In genomic region chr19:8455018-8455417, GRCh38 we compare ENCODE assay signal across 35 cellular contexts. TPM values are rescaled to one million over a fixed set of nuclear protein-coding genes. Genes with fewer than 3 reads are reported as not detected.
DNase-seq lines count a peak whose midpoint lies in the region; ATAC-seq and TF ChIP-seq lines count a peak whose summit lies in the region.
"Had no signal": no experiment of that assay in that cellular context is flagged by ENCODE, and none has a peak within 500 bp of the region (broad histone marks: within the 10 kb centered on the region; RNA-seq: fewer than 3 reads in every experiment).

No MANE protein-coding gene starts in this region.

- H3K27me3 Mint-ChIP-seq in activated T-cell treated with anti-CD3 and anti-CD28 coated beads, Interleukin-2, amount 50 U/mL, for 24 hours, result no peaks in the 10 kb centered on the region
- no peaks in the 10 kb centered on the region for H3K27me3 Mint-ChIP-seq in endodermal cell (ENCODE audit: insufficient read depth)
- H3K27me3 Mint-ChIP-seq: stimulated activated naive CD8-positive, alpha-beta T cell treated with anti-CD3 and anti-CD28 coated beads, Interleukin-15, amount 100 ng/mL, for 72 hours had no signal

- WGBS in endodermal cell (ENCODE audit: insufficient coverage in 1 of 2, insufficient read length in 1 of 2), 2 experiments, result 82% methylated on average over 2 of the region's 5 CpGs; no CpG with 5 or more reads in 1 of the 2 experiments

- no peaks in the 10 kb centered on the region for H3K9me3 Mint-ChIP-seq in activated T-cell treated with anti-CD3 and anti-CD28 coated beads, Interleukin-2, amount 50 U/mL, for 24 hours
- no peaks in the 10 kb centered on the region for H3K9me3 Mint-ChIP-seq in endodermal cell
- no peaks in the 10 kb centered on the region for H3K9me3 Mint-ChIP-seq in stimulated activated effector memory CD8-positive, alpha-beta T cell treated with anti-CD3 and anti-CD28 coated beads, Interleukin-12 subunit alpha, Interleukin-12 subunit beta, amount 100 ng/mL, for 72 hours
- H3K9me3 Mint-ChIP-seq: activated T-cell treated with anti-CD3 and anti-CD28 coated beads, Interleukin-2, amount 50 U/mL, for 4 hours; stimulated activated naive CD8-positive, alpha-beta T cell treated with anti-CD3 and anti-CD28 coated beads, Interleukin-15, amount 100 ng/mL, for 72 hours had no signal

- H3K9ac ChIP-seq in endodermal cell (ENCODE audit: extremely low read depth, low read length, poor library complexity, severe bottlenecking), result no peak overlapping the region

- H3K9me3 ChIP-seq in HEK293 (ENCODE audit: control insufficient read depth, insufficient read depth, low read depth, low read length) (no peaks in the 10 kb centered on the region), endodermal cell (ENCODE audit: control insufficient read depth, low read length) (no peaks in the 10 kb centered on the region)
- H3K9me3 ChIP-seq: A549, ascending aorta, esophagus squamous epithelium, psoas muscle, SJCRH30, thyroid gland had no signal

- H3K4me3 ChIP-seq in HEK293 (ENCODE audit: low read depth, low read length) (no peak overlapping the region), endodermal cell (ENCODE audit: low read length) (no peak overlapping the region)
- H3K4me3 ChIP-seq: A549, ascending aorta, cardiac muscle cell, esophagus squamous epithelium, psoas muscle, SJCRH30, thyroid gland had no signal

- H3K4me3 Mint-ChIP-seq in activated T-cell treated with anti-CD3 and anti-CD28 coated beads, Interleukin-2, amount 50 U/mL, for 24 hours, result no peak overlapping the region
- no peak overlapping the region for H3K4me3 Mint-ChIP-seq in endodermal cell
- no peak overlapping the region for H3K4me3 Mint-ChIP-seq in stimulated activated effector memory CD8-positive, alpha-beta T cell treated with anti-CD3 and anti-CD28 coated beads, Interleukin-12 subunit alpha, Interleukin-12 subunit beta, amount 100 ng/mL, for 72 hours
- H3K4me3 Mint-ChIP-seq: activated T-cell treated with anti-CD3 and anti-CD28 coated beads, Interleukin-2, amount 50 U/mL, for 4 hours; stimulated activated naive CD8-positive, alpha-beta T cell treated with anti-CD3 and anti-CD28 coated beads, Interleukin-15, amount 100 ng/mL, for 72 hours had no signal

- peaks cover 93% of the 10 kb centered on the region for H3K36me3 Mint-ChIP-seq in activated T-cell treated with anti-CD3 and anti-CD28 coated beads, Interleukin-2, amount 50 U/mL, for 24 hours (ENCODE audit: low read depth)
- H3K36me3 Mint-ChIP-seq in endodermal cell (ENCODE audit: low read depth), result peaks cover 62% of the 10 kb centered on the region
- peaks cover 98% of the 10 kb centered on the region for H3K36me3 Mint-ChIP-seq in stimulated activated effector memory CD8-positive, alpha-beta T cell treated with anti-CD3 and anti-CD28 coated beads, Interleukin-12 subunit alpha, Interleukin-12 subunit beta, amount 100 ng/mL, for 72 hours

- H3K4me1 ChIP-seq in HEK293 (ENCODE audit: control insufficient read depth, insufficient read depth, low read length) (peaks cover 58% of the 10 kb centered on the region), endodermal cell (ENCODE audit: control insufficient read depth, insufficient read depth, low read length) (peaks cover 24% of the 10 kb centered on the region)

- CTCF ChIA-PET in HEK293 (lab: Yijun Ruan, JAX), result no interaction called here

- no peak for DNase-seq in activated T-cell treated with anti-CD3 and anti-CD28 coated beads, Interleukin-2, amount 50 U/mL, for 24 hours
- DNase-seq in activated T-cell treated with anti-CD3 and anti-CD28 coated beads for 4 hours (no peak), endodermal cell (no peak), NCI-H510A treated with DMSO at 0.1 percent for 48 hours (lab: John Stamatoyannopoulos, UW) (no peak), DMS53 treated with DMSO at 0.1 percent for 48 hours (lab: John Stamatoyannopoulos, UW; ENCODE audit: unreplicated experiment) (no peak)
- no peak for DNase-seq in stimulated activated effector memory CD8-positive, alpha-beta T cell treated with anti-CD3 and anti-CD28 coated beads, Interleukin-12 subunit alpha, Interleukin-12 subunit beta, amount 100 ng/mL, for 72 hours (ENCODE audit: low spot score in 2 of 2)
- no peak for DNase-seq in activated CD8-positive, alpha-beta memory T cell treated with anti-CD3 and anti-CD28 coated beads for 24 hours
- DNase-seq: activated CD4-positive, alpha-beta T cell treated with anti-CD3 and anti-CD28 coated beads, Interleukin-2, amount 50 U/mL, for 4 hours; activated CD4-positive, CD25-positive, alpha-beta regulatory T cell; activated naive CD4-positive, alpha-beta T cell treated with anti-CD3 and anti-CD28 coated beads, Interleukin-2, amount 50 U/mL, for 16 hours; activated T-cell treated with anti-CD3 and anti-CD28 coated beads, Interleukin-2, amount 50 U/mL, for 4 hours; AML-193; COR-L47; cortex of kidney; DMS79; esophagus squamous epithelium; foreskin melanocyte; GF-D8; hippocampal formation; left cardiac atrium; mammary epithelial cell; NCI-H1417; NCI-H2081; NCI-H226; NCI-H748 treated with DMSO at 0.1 percent for 48 hours; nucleus accumbens; psoas muscle; SJCRH30; stimulated activated CD4-positive, alpha-beta T cell treated with anti-CD3 and anti-CD28 coated beads, Interleukin-15, amount 100 ng/mL, for 24 hours; stimulated activated naive CD8-positive, alpha-beta T cell treated with anti-CD3 and anti-CD28 coated beads, Interleukin-15, amount 100 ng/mL, for 72 hours; thyroid gland had no signal

- H3K27ac ChIP-seq in HEK293 (ENCODE audit: extremely low read depth, low read depth, low read length), result no peak overlapping the region
- no peak overlapping the region for H3K27ac ChIP-seq in endodermal cell (ENCODE audit: low read depth, low read length)
- H3K27ac ChIP-seq: A549, ascending aorta, cardiac muscle cell, SJCRH30, thyroid gland had no signal

- TF ChIP-seq CTCF in HEK293 (tag by site-specific recombination; IDR thresholded peaks at IDR 0.05) (no peak), endodermal cell (conservative IDR thresholded peaks at IDR 0.05) (no peak)

- no peak for ATAC-seq in stimulated activated effector memory CD8-positive, alpha-beta T cell treated with anti-CD3 and anti-CD28 coated beads, Interleukin-12 subunit alpha, Interleukin-12 subunit beta, amount 100 ng/mL, for 72 hours
- ATAC-seq: A549; activated T-cell treated with anti-CD3 and anti-CD28 coated beads, Interleukin-2, amount 50 U/mL, for 4 hours; left cardiac atrium; psoas muscle; stimulated activated naive CD8-positive, alpha-beta T cell treated with anti-CD3 and anti-CD28 coated beads, Interleukin-15, amount 100 ng/mL, for 72 hours had no signal

- no peaks in the 10 kb centered on the region for H3K27me3 ChIP-seq in endodermal cell (ENCODE audit: control insufficient read depth, insufficient read depth, low read length, poor library complexity, severe bottlenecking)
- H3K27me3 ChIP-seq: ascending aorta, cardiac muscle cell, esophagus squamous epithelium, SJCRH30, thyroid gland had no signal

- H3K27ac Mint-ChIP-seq in activated T-cell treated with anti-CD3 and anti-CD28 coated beads, Interleukin-2, amount 50 U/mL, for 24 hours, result peak overlapping the region; percentile 58
- peak overlapping the region; percentile 78 for H3K27ac Mint-ChIP-seq in endodermal cell
- H3K27ac Mint-ChIP-seq in stimulated activated effector memory CD8-positive, alpha-beta T cell treated with anti-CD3 and anti-CD28 coated beads, Interleukin-12 subunit alpha, Interleukin-12 subunit beta, amount 100 ng/mL, for 72 hours, result peak overlapping the region; percentile 6

- H3K4me1 Mint-ChIP-seq in activated T-cell treated with anti-CD3 and anti-CD28 coated beads, Interleukin-2, amount 50 U/mL, for 24 hours (ENCODE audit: low read depth), result peaks cover 94% of the 10 kb centered on the region
- H3K4me1 Mint-ChIP-seq in endodermal cell, result peaks cover 81% of the 10 kb centered on the region
- peaks cover 85% of the 10 kb centered on the region for H3K4me1 Mint-ChIP-seq in stimulated activated effector memory CD8-positive, alpha-beta T cell treated with anti-CD3 and anti-CD28 coated beads, Interleukin-12 subunit alpha, Interleukin-12 subunit beta, amount 100 ng/mL, for 72 hours

- POLR2A ChIA-PET in HEK293 (lab: Yijun Ruan, JAX), result no interaction called here

- peaks cover 30 to 72% of the 10 kb centered on the region in 2 experiments for H3K36me3 ChIP-seq in HEK293 (ENCODE audit: control insufficient read depth in 2 of 2, insufficient read depth in 1 of 2, low read length in 2 of 2)
- peaks cover 74% of the 10 kb centered on the region for H3K36me3 ChIP-seq in endodermal cell (ENCODE audit: control insufficient read depth, insufficient read depth, low read length)

TF ChIP-seq in HEK293, 187 proteins besides CTCF, POLR2A, EP300 and RAD21:
- TF ChIP-seq FEZF1 (tag by site-specific recombination; IDR thresholded peaks at IDR 0.05) (no peak), EGR2 (tag by site-specific recombination; IDR thresholded peaks at IDR 0.05; ENCODE audit: low read depth) (no peak), MZF1 (tag by site-specific recombination; IDR thresholded peaks at IDR 0.05; ENCODE audit: borderline replicate concordance) (0 out of 2 replicates have a peak, but pooled peaks have one; percentile 58), KLF8 (tag by site-specific recombination; IDR thresholded peaks at IDR 0.05) (no peak), KLF10 (tag by site-specific recombination; IDR thresholded peaks at IDR 0.05) (no peak), ZNF23 (tag by site-specific recombination; IDR thresholded peaks at IDR 0.05; ENCODE audit: borderline replicate concordance) (no peak), ZNF394 (tag by site-specific recombination; IDR thresholded peaks at IDR 0.05; ENCODE audit: borderline replicate concordance) (no peak), ZNF596 (tag by site-specific recombination; IDR thresholded peaks at IDR 0.05) (no peak), ZNF121 (tag by site-specific recombination; IDR thresholded peaks at IDR 0.05) (peak; percentile 53; the same call in 1 of the 2 replicates)

RNA-seq across cellular contexts. Expression of gene HNRNPM, which starts 10.2 kb away (rescaled TPM):
- total RNA-seq in endodermal cell, result 100 to 1,000 TPM; 271 to 370 TPM
- 198 TPM for polyA plus RNA-seq in endodermal cell (2013, experiment 1 of 2)
- polyA plus RNA-seq in endodermal cell (2013, experiment 2 of 2), result 223 TPM

RNA-seq across cellular contexts. Expression of gene MARCHF2, which starts 41.9 kb away (rescaled TPM):
- 10 to 100 TPM; 31.8 to 35.9 TPM for total RNA-seq in endodermal cell
- polyA plus RNA-seq in endodermal cell (2013, experiment 1 of 2), result 21.8 TPM
- polyA plus RNA-seq in endodermal cell (2013, experiment 2 of 2), result 20.4 TPM

RNA-seq across cellular contexts. Expression of gene PRAM1, which starts 47.4 kb away (rescaled TPM):
- 1 to 10 TPM in 1 of 2 donors, under 1 TPM in 1; 0.40 to 1.9 TPM for total RNA-seq in endodermal cell
- 1.00 TPM for polyA plus RNA-seq in endodermal cell (2013, experiment 1 of 2)
- 0.58 TPM for polyA plus RNA-seq in endodermal cell (2013, experiment 2 of 2)
- total RNA-seq: ascending aorta, mammary epithelial cell, SJCRH30 had no signal
- polyA plus RNA-seq: mammary epithelial cell had no signal

RNA-seq across cellular contexts. Expression of gene ZNF414, which starts 58.9 kb away (rescaled TPM):
- 10 to 100 TPM; 22.6 to 23.7 TPM for total RNA-seq in endodermal cell
- 20.2 TPM for polyA plus RNA-seq in endodermal cell (2013, experiment 1 of 2)
- 25.0 TPM for polyA plus RNA-seq in endodermal cell (2013, experiment 2 of 2)

Comparison
In these comparisons a context has a peak if more than half of its experiments do, and no peak if none do; other contexts are left out.
1. H3K27ac Mint-ChIP-seq: peak in every context shown above with its lines; median percentile 78 in endodermal cell; 58 in activated T-cell treated with anti-CD3 and anti-CD28 coated beads, Interleukin-2, amount 50 U/mL, for 24 hours; 6 in stimulated activated effector memory CD8-positive, alpha-beta T cell treated with anti-CD3 and anti-CD28 coated beads, Interleukin-12 subunit alpha, Interleukin-12 subunit beta, amount 100 ng/mL, for 72 hours.